In genomic region chr1:145431363-145432256, GRCh38 we compare ENCODE assay signal across 8 cellular contexts. TPM values are rescaled to one million over a fixed set of nuclear protein-coding genes. Genes with fewer than 3 reads are reported as not detected.
DNase-seq lines count a peak whose midpoint lies in the region; ATAC-seq and TF ChIP-seq lines count a peak whose summit lies in the region.
"Not testable (repeated sequence)": the region's sequence is repeated elsewhere in the genome, so short reads cannot be mapped to it uniquely, and the experiment has no call there.

No MANE protein-coding gene starts in this region.

- WGBS in esophagus muscularis mucosa, result 3% methylated on average over 5 of the region's 61 CpGs
- 1 to 2% methylated on average over 23 to 61 of the region's 61 CpGs for WGBS in aorta, 2 donors

- H3K4me3 ChIP-seq in GM23338 (peak overlapping the region; percentile 61), esophagus muscularis mucosa (peak overlapping the region; percentile 23 to 47 (median 29)), iPS-11a (ENCODE audit: low read depth, low read length) (peak overlapping the region; percentile 17)
- H3K4me3 ChIP-seq in aorta (ENCODE audit: low read length in 2 of 2), result not testable (repeated sequence)

- not testable (repeated sequence) for H4K20me1 ChIP-seq in GM23338 (replicated peaks; ENCODE audit: insufficient read depth)

- H3K4me1 Mint-ChIP-seq in GM23338; WTC11; activated naive CD8-positive, alpha-beta T cell treated with anti-CD3 and anti-CD28 coated beads for 36 hours; mesothelial cell of epicardium: not testable (repeated sequence)

- H3K27me3 ChIP-seq in GM23338 (ENCODE audit: insufficient read depth) (peaks cover 76% of the 10 kb centered on the region), esophagus muscularis mucosa (peaks cover 0 to 60% (median 13%) of the 10 kb centered on the region in 4 donors)
- not testable (repeated sequence) for H3K27me3 ChIP-seq in aorta (ENCODE audit: control insufficient read depth in 1 of 2, insufficient read depth in 2 of 2, low read length in 1 of 2)

- peaks cover 0 to 11% (median 7%) of the 10 kb centered on the region in 4 donors for H3K9me3 ChIP-seq in esophagus muscularis mucosa
- not testable (repeated sequence) for H3K9me3 ChIP-seq in aorta (ENCODE audit: control insufficient read depth, low read length)

- not testable (repeated sequence) for TF ChIP-seq CTCF in GM23338 (conservative IDR thresholded peaks at IDR 0.05; ENCODE audit: low read depth in 2 of 2); WTC11 (IDR thresholded peaks at IDR 0.05); esophagus muscularis mucosa (IDR thresholded peaks at IDR 0.05); mesothelial cell of epicardium (IDR thresholded peaks at IDR 0.05; ENCODE audit: unreplicated experiment)

- DNase-seq in GM23338 (ENCODE audit: low spot score), result peak; percentile 24
- DNase-seq in WTC11 (ENCODE audit: low spot score), result peak; percentile 26
- DNase-seq in activated naive CD8-positive, alpha-beta T cell treated with anti-CD3 and anti-CD28 coated beads for 36 hours; esophagus muscularis mucosa (ENCODE audit: extremely low spot score); mesothelial cell of epicardium (ENCODE audit: low spot score in 2 of 2, unreplicated experiment in 2 of 2): not testable (repeated sequence)
- DNase-seq in retina, result peak; percentile 43
- DNase-seq in aorta, result peak in 1 of 2 donors; percentile 71

- POLR2A ChIA-PET in WTC11 (lab: Charles Lee), result not testable (repeated sequence)

- ATAC-seq in GM23338, result peak; percentile 79
- peak; percentile 73 for ATAC-seq in WTC11
- ATAC-seq in aorta (ENCODE audit: low FRiP score), result peak; percentile 38

- H3K36me3 Mint-ChIP-seq in GM23338 (ENCODE audit: low read depth); WTC11; mesothelial cell of epicardium: not testable (repeated sequence)
- peaks cover 13% of the 10 kb centered on the region for H3K36me3 Mint-ChIP-seq in activated naive CD8-positive, alpha-beta T cell treated with anti-CD3 and anti-CD28 coated beads for 36 hours

- not testable (repeated sequence) for H3K27ac ChIP-seq in GM23338 (ENCODE audit: low read depth); esophagus muscularis mucosa (replicated peaks in 1 of 4); aorta (ENCODE audit: low read depth in 1 of 2, low read length in 2 of 2)

- not testable (repeated sequence) for H3K27ac Mint-ChIP-seq in GM23338; WTC11; activated naive CD8-positive, alpha-beta T cell treated with anti-CD3 and anti-CD28 coated beads for 36 hours; mesothelial cell of epicardium

- TF ChIP-seq EP300 in esophagus muscularis mucosa (IDR thresholded peaks at IDR 0.05), result not testable (repeated sequence)

- H3K4me2 ChIP-seq in GM23338, result peak overlapping the region; percentile 79

- H3K4me3 Mint-ChIP-seq in GM23338 (peak overlapping the region; percentile 78), WTC11 (peak overlapping the region; percentile 79), mesothelial cell of epicardium (peak overlapping the region; percentile 62)
- H3K4me3 Mint-ChIP-seq in activated naive CD8-positive, alpha-beta T cell treated with anti-CD3 and anti-CD28 coated beads for 36 hours, result peak overlapping the region; percentile 61

- H3K4me1 ChIP-seq in GM23338 (ENCODE audit: insufficient read depth); esophagus muscularis mucosa; aorta (ENCODE audit: control insufficient read depth in 1 of 2, insufficient read depth in 2 of 2, low read length in 2 of 2): not testable (repeated sequence)

- H3K9me3 Mint-ChIP-seq in GM23338, WTC11, mesothelial cell of epicardium: not testable (repeated sequence)
- H3K9me3 Mint-ChIP-seq in activated naive CD8-positive, alpha-beta T cell treated with anti-CD3 and anti-CD28 coated beads for 36 hours, result peaks cover 16% of the 10 kb centered on the region

- peaks cover 68% of the 10 kb centered on the region for H3K27me3 Mint-ChIP-seq in GM23338 (ENCODE audit: insufficient read depth, low read depth, poor library complexity)
- peaks cover 80% of the 10 kb centered on the region for H3K27me3 Mint-ChIP-seq in WTC11 (ENCODE audit: low read depth)
- peaks cover 63% of the 10 kb centered on the region for H3K27me3 Mint-ChIP-seq in activated naive CD8-positive, alpha-beta T cell treated with anti-CD3 and anti-CD28 coated beads for 36 hours
- peaks cover 65% of the 10 kb centered on the region for H3K27me3 Mint-ChIP-seq in mesothelial cell of epicardium (ENCODE audit: low read depth)

- H3K79me2 ChIP-seq in GM23338 (replicated peaks; ENCODE audit: insufficient read depth), result not testable (repeated sequence)

- CTCF ChIA-PET in WTC11 (lab: Charles Lee), result not testable (repeated sequence)

- not testable (repeated sequence) for H2AFZ ChIP-seq in GM23338

- not testable (repeated sequence) for H3F3A ChIP-seq in GM23338 (replicated peaks; ENCODE audit: low read depth)

- H3K9me2 ChIP-seq in GM23338 (ENCODE audit: insufficient read depth), result not testable (repeated sequence)

- intact Hi-C loops in esophagus muscularis mucosa (cut with DNase I); aorta (cut with DNase I): not testable (repeated sequence)

- TF ChIP-seq POLR2A in esophagus muscularis mucosa (IDR thresholded peaks at IDR 0.05; ENCODE audit: low read depth), result not testable (repeated sequence)

- H3K36me3 ChIP-seq in GM23338 (ENCODE audit: insufficient read depth); esophagus muscularis mucosa; aorta (ENCODE audit: control insufficient read depth in 1 of 2, insufficient read depth in 2 of 2, low read length in 1 of 2): not testable (repeated sequence)

TF ChIP-seq in GM23338, 12 proteins besides CTCF, POLR2A, EP300 and RAD21:
- TF ChIP-seq EZH2 (IDR thresholded peaks at IDR 0.05; ENCODE audit: low read depth, unreplicated experiment), result peak; percentile 56

RNA-seq across cellular contexts. Expression of gene NBPF20, which starts 6.2 kb away (rescaled TPM):
- 0.83 and 1.6 TPM in 2 replicates for total RNA-seq in GM23338 (2014; rRNA removed; shearing (Covaris generic))
- 0.30 and 0.50 TPM in 2 replicates for polyA plus RNA-seq in GM23338 (2016; fragmentation: Nextera tagmentation; extraction: Ambion mirVana)
- 0.44 to 0.69 TPM (median 0.66 TPM) in 3 replicates for total RNA-seq in WTC11 (2021)
- under 1 TPM; 0.48 to 0.76 TPM for total RNA-seq in activated naive CD8-positive, alpha-beta T cell treated with anti-CD3 and anti-CD28 coated beads for 36 hours
- 1 to 10 TPM; 3.0 to 7.1 (median 4.3) TPM for total RNA-seq in esophagus muscularis mucosa
- total RNA-seq in mesothelial cell of epicardium, result 4.5 to 5.0 TPM (median 4.9 TPM) in 3 replicates
- 1 to 10 TPM; 3.2 to 4.4 TPM for total RNA-seq in aorta
- under 1 TPM; 0.38 to 0.84 TPM for polyA plus RNA-seq in aorta
